ENCODE assay signal across 16 cellular contexts in genomic region chr5:132059696-132060500, GRCh38. TPM values are rescaled to one million over a fixed set of nuclear protein-coding genes. Genes with fewer than 3 reads are reported as not detected.
A peak's percentile ranks its signal among the peaks of the same experiment; 100 is the strongest.
DNase-seq lines count a peak whose midpoint lies in the region; ATAC-seq, FAIRE-seq and TF ChIP-seq lines count a peak whose summit lies in the region.
"Had no signal": no experiment of that assay in that cellular context is flagged by ENCODE, and none has a peak within 500 bp of the region (broad histone marks: within the 10 kb centered on the region; RNA-seq: fewer than 3 reads in every experiment).

No MANE protein-coding gene starts in this region.

- TF ChIP-seq CTCF in right lobe of liver (IDR thresholded peaks at IDR 0.05) (no peak), HepG2 (CRISPR knock-in tag; IDR thresholded peaks at IDR 0.05) (no peak), mesothelial cell of epicardium (IDR thresholded peaks at IDR 0.05; ENCODE audit: unreplicated experiment) (no peak)

- no peaks in the 10 kb centered on the region for H3K4me1 Mint-ChIP-seq in mesothelial cell of epicardium

- H3K27ac Mint-ChIP-seq in mesothelial cell of epicardium, result no peak overlapping the region

- H3K36me3 Mint-ChIP-seq in mesothelial cell of epicardium, result no peaks in the 10 kb centered on the region

- in situ Hi-C loops in HepG2 (cut with HindIII; ENCODE audit: extremely low pct_ligation_motif_present, low pct_unique_long_range_greater_than_20kb), result no loop called here
- in situ Hi-C loops in GM23248 (cut with MboI), result no loop called here

- ATAC-seq in right lobe of liver (no peak), HepG2 (no peak)
- ATAC-seq: gastroesophageal sphincter had no signal

- no peak overlapping the region for H3K27ac ChIP-seq in right lobe of liver
- no peak overlapping the region for H3K27ac ChIP-seq in HepG2 (ENCODE audit: extremely low read length, insufficient read depth, low read length)
- no peak overlapping the region for H3K27ac ChIP-seq in GM23248
- H3K27ac ChIP-seq: brain microvascular endothelial cell, gastroesophageal sphincter, upper lobe of left lung had no signal

- H3F3A ChIP-seq in GM23248 (ENCODE audit: insufficient read depth), result no peaks in the 10 kb centered on the region

- POLR2A ChIA-PET in HepG2 (lab: Yijun Ruan, JAX), result no interaction called here

- FAIRE-seq in HepG2 (lab: Jason Lieb, UNC), result no peak

- no TSS peak for BruUV-seq in HepG2 (replicated peaks; lab: Mats Ljungman, UMichigan)

- H3K27me3 ChIP-seq in right lobe of liver (no peaks in the 10 kb centered on the region), HepG2 (ENCODE audit: control insufficient read depth in 1 of 2, insufficient read depth in 2 of 2, low read length in 2 of 2) (peaks cover 2 to 9% of the 10 kb centered on the region in 2 experiments; a peak in 2 of 5 replicates), GM23248 (replicated peaks; ENCODE audit: insufficient read depth) (no peaks in the 10 kb centered on the region)
- H3K27me3 ChIP-seq: brain microvascular endothelial cell, gastroesophageal sphincter, upper lobe of left lung had no signal

- no peaks in the 10 kb centered on the region for H3K9me3 Mint-ChIP-seq in mesothelial cell of epicardium

- no peak overlapping the region for H3K4me2 ChIP-seq in HepG2 (ENCODE audit: low read depth, low read length)
- no peak overlapping the region for H3K4me2 ChIP-seq in GM23248 (ENCODE audit: unreplicated experiment)

- no peak for TF ChIP-seq EP300 in HepG2 (IDR thresholded peaks at IDR 0.05; ENCODE audit: low read depth in 2 of 2, low read length in 2 of 2)
- no peak for TF ChIP-seq EP300 in HepG2 (CRISPR knock-in tag; IDR thresholded peaks at IDR 0.05; ENCODE audit: borderline replicate concordance)

- H3K79me2 ChIP-seq in HepG2 (ENCODE audit: insufficient read depth, low read length) (no peaks in the 10 kb centered on the region), GM23248 (ENCODE audit: insufficient read depth) (no peaks in the 10 kb centered on the region)

- H3K4me1 ChIP-seq in right lobe of liver (no peaks in the 10 kb centered on the region), HepG2 (ENCODE audit: insufficient read depth, low read length) (peaks cover 9% of the 10 kb centered on the region), GM23248 (ENCODE audit: insufficient read depth) (no peaks in the 10 kb centered on the region)
- H3K4me1 ChIP-seq: gastroesophageal sphincter, upper lobe of left lung had no signal

- H4K20me1 ChIP-seq in HepG2 (ENCODE audit: insufficient read depth, low read length) (no peaks in the 10 kb centered on the region), GM23248 (ENCODE audit: insufficient read depth) (no peaks in the 10 kb centered on the region)

- intact Hi-C loops in right lobe of liver (cut with DNase I) (no loop called here), HepG2 (cut with micrococcal nuclease; ENCODE audit: unreplicated experiment) (no loop called here)

- H3K27me3 Mint-ChIP-seq in mesothelial cell of epicardium (ENCODE audit: low read depth), result no peaks in the 10 kb centered on the region

- H3K9me3 ChIP-seq in right lobe of liver, result no peaks in the 10 kb centered on the region
- H3K9me3 ChIP-seq in HepG2 (ENCODE audit: low read length), result no peaks in the 10 kb centered on the region
- H3K9me3 ChIP-seq in GM23248 (ENCODE audit: low read depth), result no peaks in the 10 kb centered on the region
- H3K9me3 ChIP-seq: gastroesophageal sphincter, upper lobe of left lung had no signal

- DNase-seq in right lobe of liver (peak; percentile 13 to 44 (median 31)), HepG2 (ENCODE audit: low spot score) (no peak), mesothelial cell of epicardium (ENCODE audit: low spot score in 2 of 2, unreplicated experiment in 2 of 2) (peak; percentile 6 to 33), NCI-H1092 treated with DMSO at 0.1 percent for 48 hours (lab: John Stamatoyannopoulos, UW) (no peak), GM23248 (no peak), NCI-H345 treated with DMSO at 0.1 percent for 48 hours (lab: John Stamatoyannopoulos, UW; ENCODE audit: unreplicated experiment) (no peak)
- DNase-seq in activated CD8-positive, alpha-beta memory T cell treated with anti-CD3 and anti-CD28 coated beads, Interleukin-2, amount 50 U/mL, for 4 hours, result peak; percentile 4
- DNase-seq: activated T-cell treated with anti-CD3 and anti-CD28 coated beads for 4 hours, brain microvascular endothelial cell, NCI-H187 treated with DMSO at 0.1 percent for 48 hours, NCI-H774, SHP77 had no signal

- H3K36me3 ChIP-seq in right lobe of liver (no peaks in the 10 kb centered on the region), HepG2 (replicated peaks in 1 of 2; ENCODE audit: control insufficient read depth in 1 of 2, insufficient read depth in 2 of 2, low read length in 2 of 2) (no peaks in the 10 kb centered on the region), GM23248 (ENCODE audit: low read depth) (no peaks in the 10 kb centered on the region)
- H3K36me3 ChIP-seq: brain microvascular endothelial cell, gastroesophageal sphincter, upper lobe of left lung had no signal

- TF ChIP-seq POLR2A in right lobe of liver (IDR thresholded peaks at IDR 0.05) (no peak), HepG2 (IDR thresholded peaks at IDR 0.05; ENCODE audit: insufficient read depth in 1 of 2, low read depth in 2 of 2, low read length in 2 of 2) (no peak)

- H3K4me3 Mint-ChIP-seq in mesothelial cell of epicardium, result no peak overlapping the region

- H3K9ac ChIP-seq in HepG2 (ENCODE audit: insufficient read depth, low read depth, low read length) (no peak overlapping the region), GM23248 (no peak overlapping the region)

- no peaks in the 10 kb centered on the region for H3K9me2 ChIP-seq in GM23248 (ENCODE audit: insufficient read depth)

- CTCF ChIA-PET in HepG2 (lab: Yijun Ruan, JAX; ENCODE audit: low intra/inter-chr PET ratio, low total read pairs), result no interaction called here

- 50% methylated on average over 1 of the region's 13 CpGs for WGBS in right lobe of liver (ENCODE audit: insufficient coverage, low coverage, low lambda C conversion rate, missing lambda C conversion rate)
- WGBS in HepG2 (ENCODE audit: low lambda C conversion rate), result 21% methylated on average over 6 of the region's 13 CpGs
- 81 to 82% methylated on average over 13 of the region's 13 CpGs for WGBS in GM23248 (ENCODE audit: low coverage in 1 of 2, low lambda C conversion rate in 2 of 2, missing lambda C conversion rate in 2 of 2), 2 experiments

- TF ChIP-seq RAD21 in HepG2 (CRISPR knock-in tag; IDR thresholded peaks at IDR 0.05), result no peak

- H3K4me3 ChIP-seq in right lobe of liver, result no peak overlapping the region
- no peak overlapping the region for H3K4me3 ChIP-seq in HepG2 (replicated peaks in 1 of 3; ENCODE audit: insufficient read depth in 1 of 3, low read depth in 2 of 3, low read length in 3 of 3)
- no peak overlapping the region for H3K4me3 ChIP-seq in GM23248
- H3K4me3 ChIP-seq: gastroesophageal sphincter, upper lobe of left lung had no signal

- no peak overlapping the region for H2AFZ ChIP-seq in HepG2 (ENCODE audit: low read length)
- no peak overlapping the region for H2AFZ ChIP-seq in GM23248

RNA-seq across cellular contexts. Expression of gene IL3, which starts 0.6 kb away (rescaled TPM):
- not detected for total RNA-seq in right lobe of liver
- total RNA-seq in HepG2 (2016; rRNA removed; fragmentation: Illumina TruSeq; extraction: Trizol), result not detected in 2 replicates
- not detected in 2 replicates for total RNA-seq in HepG2 (2016; cell fraction: cytosol; rRNA removed; fragmentation: Illumina TruSeq; extraction: Trizol; ENCODE audit: low read depth)
- total RNA-seq in HepG2 (2016; cell fraction: insoluble cytoplasmic fraction; rRNA removed; fragmentation: Illumina TruSeq; extraction: Trizol), result not detected in 2 replicates
- not detected in 2 replicates for total RNA-seq in HepG2 (2016; cell fraction: membrane; rRNA removed; fragmentation: Illumina TruSeq; extraction: Trizol)
- total RNA-seq in HepG2 (2016; cell fraction: nucleus; rRNA removed; fragmentation: Illumina TruSeq; extraction: Trizol), result not detected in 2 replicates
- not detected in 2 replicates for polyA plus RNA-seq in HepG2 (2011; rRNA removed)
- not detected in 2 replicates for polyA plus RNA-seq in HepG2 (2011; cell fraction: cytosol; rRNA removed)
- not detected in 2 replicates for polyA plus RNA-seq in HepG2 (2011; cell fraction: nucleus; rRNA removed)
- polyA plus RNA-seq in HepG2 (2012), result not detected in 2 replicates
- not detected in 2 replicates for polyA plus RNA-seq in HepG2 (2016; cell fraction: cytosol; fragmentation: Illumina TruSeq; extraction: Trizol; ENCODE audit: low read depth)
- not detected in 2 replicates for polyA plus RNA-seq in HepG2 (2016; cell fraction: insoluble cytoplasmic fraction; fragmentation: Illumina TruSeq; extraction: Trizol; ENCODE audit: low read depth)
- polyA plus RNA-seq in HepG2 (2016; cell fraction: membrane; fragmentation: Illumina TruSeq; extraction: Trizol; ENCODE audit: low read depth), result not detected in 2 replicates
- not detected in 2 replicates for polyA plus RNA-seq in HepG2 (2016; cell fraction: nucleus; fragmentation: Illumina TruSeq; extraction: Trizol; ENCODE audit: insufficient read depth, low read depth)
- not detected in 2 replicates for polyA minus RNA-seq in HepG2 (2011; rRNA and poly(A)+ RNA removed; ENCODE audit: low replicate concordance)
- not detected in 2 replicates for polyA minus RNA-seq in HepG2 (2011; cell fraction: cytosol; rRNA and poly(A)+ RNA removed)
- not detected in 2 replicates for polyA minus RNA-seq in HepG2 (2011; cell fraction: nucleus; rRNA and poly(A)+ RNA removed)
- not detected in 3 replicates for total RNA-seq in mesothelial cell of epicardium
- total RNA-seq in GM23248 (2014; rRNA removed; shearing (Covaris generic)), result not detected in 2 replicates
- polyA plus RNA-seq in GM23248 (2016; fragmentation: Nextera tagmentation; extraction: Ambion mirVana), result not detected in 2 replicates
- total RNA-seq: gastroesophageal sphincter, mucosa of gallbladder, upper lobe of left lung had no signal
- polyA plus RNA-seq: BJ had no signal

RNA-seq across cellular contexts. Expression of gene CSF2, which starts 13.7 kb away (rescaled TPM):
- total RNA-seq in right lobe of liver (not detected), HepG2 (2016; rRNA removed; fragmentation: Illumina TruSeq; extraction: Trizol) (not detected in 2 replicates), mesothelial cell of epicardium (not detected in 3 replicates)
- total RNA-seq in HepG2 (2016; cell fraction: cytosol; rRNA removed; fragmentation: Illumina TruSeq; extraction: Trizol; ENCODE audit: low read depth), result not detected in 2 replicates
- total RNA-seq in HepG2 (2016; cell fraction: insoluble cytoplasmic fraction; rRNA removed; fragmentation: Illumina TruSeq; extraction: Trizol), result not detected in 2 replicates
- not detected in 2 replicates for total RNA-seq in HepG2 (2016; cell fraction: membrane; rRNA removed; fragmentation: Illumina TruSeq; extraction: Trizol)
- total RNA-seq in HepG2 (2016; cell fraction: nucleus; rRNA removed; fragmentation: Illumina TruSeq; extraction: Trizol), result not detected in 2 replicates
- polyA plus RNA-seq in HepG2 (2011; rRNA removed) (not detected in 2 replicates), GM23248 (2016; fragmentation: Nextera tagmentation; extraction: Ambion mirVana) (not detected in 2 replicates)
- polyA plus RNA-seq in HepG2 (2011; cell fraction: cytosol; rRNA removed), result not detected in 2 replicates
- polyA plus RNA-seq in HepG2 (2011; cell fraction: nucleus; rRNA removed), result not detected in 2 replicates
- polyA plus RNA-seq in HepG2 (2012), result not detected in 2 replicates
- polyA plus RNA-seq in HepG2 (2016; cell fraction: cytosol; fragmentation: Illumina TruSeq; extraction: Trizol; ENCODE audit: low read depth), result not detected in 2 replicates
- polyA plus RNA-seq in HepG2 (2016; cell fraction: insoluble cytoplasmic fraction; fragmentation: Illumina TruSeq; extraction: Trizol; ENCODE audit: low read depth), result not detected in 2 replicates
- not detected in 2 replicates for polyA plus RNA-seq in HepG2 (2016; cell fraction: membrane; fragmentation: Illumina TruSeq; extraction: Trizol; ENCODE audit: low read depth)
- polyA plus RNA-seq in HepG2 (2016; cell fraction: nucleus; fragmentation: Illumina TruSeq; extraction: Trizol; ENCODE audit: insufficient read depth, low read depth), result not detected in 2 replicates
- not detected in 2 replicates for polyA minus RNA-seq in HepG2 (2011; rRNA and poly(A)+ RNA removed; ENCODE audit: low replicate concordance)
- polyA minus RNA-seq in HepG2 (2011; cell fraction: cytosol; rRNA and poly(A)+ RNA removed), result not detected in 2 replicates
- not detected in 2 replicates for polyA minus RNA-seq in HepG2 (2011; cell fraction: nucleus; rRNA and poly(A)+ RNA removed)
- not detected in 2 replicates for total RNA-seq in GM23248 (2014; rRNA removed; shearing (Covaris generic))
- total RNA-seq: mucosa of gallbladder had no signal
- polyA plus RNA-seq: BJ had no signal

RNA-seq across cellular contexts. Expression of gene ACSL6, which starts 48.4 kb away (rescaled TPM):
- total RNA-seq in right lobe of liver (1 to 10 TPM; 1.3 to 6.0 (median 4.6) TPM), HepG2 (2016; rRNA removed; fragmentation: Illumina TruSeq; extraction: Trizol) (2.5 and 3.7 TPM in 2 replicates), mesothelial cell of epicardium (not detected in 3 replicates)
- 0.40 and 0.71 TPM in 2 replicates for total RNA-seq in HepG2 (2016; cell fraction: cytosol; rRNA removed; fragmentation: Illumina TruSeq; extraction: Trizol; ENCODE audit: low read depth)
- 2.5 and 3.7 TPM in 2 replicates for total RNA-seq in HepG2 (2016; cell fraction: insoluble cytoplasmic fraction; rRNA removed; fragmentation: Illumina TruSeq; extraction: Trizol)
- total RNA-seq in HepG2 (2016; cell fraction: membrane; rRNA removed; fragmentation: Illumina TruSeq; extraction: Trizol), result 1.2 and 1.4 TPM in 2 replicates
- total RNA-seq in HepG2 (2016; cell fraction: nucleus; rRNA removed; fragmentation: Illumina TruSeq; extraction: Trizol), result 7.7 and 9.1 TPM in 2 replicates
- polyA plus RNA-seq in HepG2 (2011; rRNA removed) (3.8 and 8.3 TPM in 2 replicates), GM23248 (2016; fragmentation: Nextera tagmentation; extraction: Ambion mirVana) (not detected in 2 replicates)
- polyA plus RNA-seq in HepG2 (2011; cell fraction: cytosol; rRNA removed), result 1.2 and 1.9 TPM in 2 replicates
- polyA plus RNA-seq in HepG2 (2011; cell fraction: nucleus; rRNA removed), result 34.1 and 36.0 TPM in 2 replicates
- polyA plus RNA-seq in HepG2 (2012), result 2.4 and 4.2 TPM in 2 replicates
- polyA plus RNA-seq in HepG2 (2016; cell fraction: cytosol; fragmentation: Illumina TruSeq; extraction: Trizol; ENCODE audit: low read depth), result 0.34 and 0.45 TPM in 2 replicates
- 1.7 and 2.1 TPM in 2 replicates for polyA plus RNA-seq in HepG2 (2016; cell fraction: insoluble cytoplasmic fraction; fragmentation: Illumina TruSeq; extraction: Trizol; ENCODE audit: low read depth)
- 0.49 and 0.72 TPM in 2 replicates for polyA plus RNA-seq in HepG2 (2016; cell fraction: membrane; fragmentation: Illumina TruSeq; extraction: Trizol; ENCODE audit: low read depth)
- polyA plus RNA-seq in HepG2 (2016; cell fraction: nucleus; fragmentation: Illumina TruSeq; extraction: Trizol; ENCODE audit: insufficient read depth, low read depth), result 7.7 and 7.8 TPM in 2 replicates
- polyA minus RNA-seq in HepG2 (2011; rRNA and poly(A)+ RNA removed; ENCODE audit: low replicate concordance), result 0.35 and 13.5 TPM in 2 replicates
- 0.88 and 2.8 TPM in 2 replicates for polyA minus RNA-seq in HepG2 (2011; cell fraction: cytosol; rRNA and poly(A)+ RNA removed)
- polyA minus RNA-seq in HepG2 (2011; cell fraction: nucleus; rRNA and poly(A)+ RNA removed), result 11.3 and 17.3 TPM in 2 replicates
- total RNA-seq in GM23248 (2014; rRNA removed; shearing (Covaris generic)), result 0.11 TPM in 1 of 2 replicates, not detected in the other
- polyA plus RNA-seq: BJ had no signal

Comparison
In these comparisons a context has a peak if more than half of its experiments do, and no peak if none do; other contexts are left out.
1. DNase-seq: peak in right lobe of liver (3 of 3), activated CD8-positive, alpha-beta memory T cell treated with anti-CD3 and anti-CD28 coated beads, Interleukin-2, amount 50 U/mL, for 4 hours (single experiment) and mesothelial cell of epicardium (2 of 2); none in HepG2 (single experiment), NCI-H1092 treated with DMSO at 0.1 percent for 48 hours (single experiment), GM23248 (single experiment) and NCI-H345 treated with DMSO at 0.1 percent for 48 hours (single experiment).